ENCODE assay signal across 8 cellular contexts in genomic region chr1:34865573-34865972, GRCh38. TPM values are rescaled to one million over a fixed set of nuclear protein-coding genes. Genes with fewer than 3 reads are reported as not detected.
A peak's percentile ranks its signal among the peaks of the same experiment; 100 is the strongest.
DNase-seq lines count a peak whose midpoint lies in the region; ATAC-seq and TF ChIP-seq lines count a peak whose summit lies in the region.

No MANE protein-coding gene starts in this region.

- H3K9me3 ChIP-seq in ascending aorta: no peaks in the 10 kb centered on the region
- H3K9me3 ChIP-seq in thymus (ENCODE audit: control insufficient read depth): no peaks in the 10 kb centered on the region

- H3K9me3 Mint-ChIP-seq in activated T-cell treated with anti-CD3 and anti-CD28 coated beads, Interleukin-2, amount 50 U/mL, for 4 hours: no peaks in the 10 kb centered on the region

- peak overlapping the region; percentile 71 for H3K4me3 Mint-ChIP-seq in activated T-cell treated with anti-CD3 and anti-CD28 coated beads, Interleukin-2, amount 50 U/mL, for 4 hours

- 20% methylated on average over 25 of the region's 25 CpGs for WGBS in thymus

- no peaks in the 10 kb centered on the region for H3K27me3 ChIP-seq in ascending aorta
- H3K27me3 ChIP-seq in thymus (ENCODE audit: control insufficient read depth, insufficient read depth): peaks cover 10% of the 10 kb centered on the region

- peak overlapping the region; percentile 54 to 74 for H3K27ac ChIP-seq in ascending aorta
- peak overlapping the region; percentile 81 for H3K27ac ChIP-seq in thymus (ENCODE audit: low read depth)

- peaks cover 39% of the 10 kb centered on the region for H3K4me1 Mint-ChIP-seq in activated T-cell treated with anti-CD3 and anti-CD28 coated beads, Interleukin-2, amount 50 U/mL, for 4 hours (ENCODE audit: low read depth)

- H3K4me1 ChIP-seq in ascending aorta (peaks cover 3 to 8% of the 10 kb centered on the region in 2 donors), thymus (ENCODE audit: control insufficient read depth, insufficient read depth, low read length) (peaks cover 47% of the 10 kb centered on the region)

- H3K4me3 ChIP-seq in ascending aorta: peak overlapping the region; percentile 71 to 76
- H3K4me3 ChIP-seq in thymus (ENCODE audit: low read length): peak overlapping the region; percentile 69

- TF ChIP-seq CTCF in ascending aorta (IDR thresholded peaks at IDR 0.05): no peak

- ATAC-seq in activated T-cell treated with anti-CD3 and anti-CD28 coated beads, Interleukin-2, amount 50 U/mL, for 4 hours: no peak
- no peak for ATAC-seq in HG03280 (IDR thresholded peaks at IDR 0.05; ENCODE audit: unreplicated experiment)

- intact Hi-C loops in ascending aorta (cut with DNase I): no loop called here

- no peak for DNase-seq in activated T-cell treated with anti-CD3 and anti-CD28 coated beads, Interleukin-2, amount 50 U/mL, for 4 hours
- DNase-seq in activated T-cell treated with anti-CD3 and anti-CD28 coated beads for 4 hours: no peak
- DNase-seq in ascending aorta (ENCODE audit: low spot score in 2 of 2): no peak
- DNase-seq in left kidney (ENCODE audit: low read depth, low spot score): peak; percentile 22
- no peak for DNase-seq in SHP77 (lab: John Stamatoyannopoulos, UW)
- DNase-seq in amniotic stem cell (lab: John Stamatoyannopoulos, UW): no peak

- H3K36me3 ChIP-seq in ascending aorta (no peaks in the 10 kb centered on the region), thymus (ENCODE audit: control insufficient read depth, insufficient read depth) (no peaks in the 10 kb centered on the region)

- no peaks in the 10 kb centered on the region for H3K27me3 Mint-ChIP-seq in activated T-cell treated with anti-CD3 and anti-CD28 coated beads, Interleukin-2, amount 50 U/mL, for 4 hours (ENCODE audit: low read depth)

- H3K36me3 Mint-ChIP-seq in activated T-cell treated with anti-CD3 and anti-CD28 coated beads, Interleukin-2, amount 50 U/mL, for 4 hours (ENCODE audit: insufficient read depth): no peaks in the 10 kb centered on the region

RNA-seq across cellular contexts. Expression of gene SMIM12, which starts 6.0 kb away (rescaled TPM):
- total RNA-seq in activated T-cell treated with anti-CD3 and anti-CD28 coated beads, Interleukin-2, amount 50 U/mL, for 4 hours: 10 to 100 TPM; 73.8 to 75.7 (median 73.8) TPM
- 23.2 TPM for total RNA-seq in ascending aorta
- 31.9 TPM for polyA plus RNA-seq in thymus
